Comparison of ENCODE assay signal across 8 cellular contexts in genomic region chr14:75259510-75259855, GRCh38.
A peak's percentile ranks its signal among the peaks of the same experiment; 100 is the strongest.
DNase-seq lines count a peak whose midpoint lies in the region; ATAC-seq and TF ChIP-seq lines count a peak whose summit lies in the region.

No MANE protein-coding gene starts in this region.

- H3K27ac Mint-ChIP-seq in activated naive CD4-positive, alpha-beta T cell treated with anti-CD3 and anti-CD28 coated beads, Interleukin-2, amount 50 U/mL, for 24 hours: peak overlapping the region; percentile 97
- peak overlapping the region; percentile 100 for H3K27ac Mint-ChIP-seq in nephron progenitor cell

- no peaks in the 10 kb centered on the region for H3K27me3 Mint-ChIP-seq in activated naive CD4-positive, alpha-beta T cell treated with anti-CD3 and anti-CD28 coated beads, Interleukin-2, amount 50 U/mL, for 24 hours
- peaks cover 11% of the 10 kb centered on the region for H3K27me3 Mint-ChIP-seq in nephron progenitor cell (ENCODE audit: low read depth, poor library complexity)

- H3K4me1 ChIP-seq in RWPE2 (ENCODE audit: insufficient read depth, poor library complexity, severe bottlenecking): peaks cover 56% of the 10 kb centered on the region

- no peaks in the 10 kb centered on the region for H3K27me3 ChIP-seq in RWPE2 (ENCODE audit: insufficient read depth, poor library complexity, severe bottlenecking)

- H3K36me3 ChIP-seq in RWPE2 (ENCODE audit: low read depth): no peaks in the 10 kb centered on the region

- H3K4me3 ChIP-seq in RWPE2 (ENCODE audit: severe bottlenecking) (peak overlapping the region; percentile 15), epithelial cell of esophagus (ENCODE audit: low read length) (peak overlapping the region; percentile 41)

- peak overlapping the region; percentile 85 for H3K4me3 Mint-ChIP-seq in activated naive CD4-positive, alpha-beta T cell treated with anti-CD3 and anti-CD28 coated beads, Interleukin-2, amount 50 U/mL, for 24 hours
- H3K4me3 Mint-ChIP-seq in nephron progenitor cell: peak overlapping the region; percentile 82

- DNase-seq in activated naive CD4-positive, alpha-beta T cell treated with Interleukin-2 at 50 U/mL for 16 hours: no peak
- DNase-seq in RWPE2 (ENCODE audit: low spot score): no peak
- DNase-seq in epithelial cell of esophagus (ENCODE audit: low read depth): no peak
- no peak for DNase-seq in nephron progenitor cell
- DNase-seq in KG1 (lab: John Stamatoyannopoulos, UW): no peak
- no peak for DNase-seq in islet precursor cell

- H3K36me3 Mint-ChIP-seq in activated naive CD4-positive, alpha-beta T cell treated with anti-CD3 and anti-CD28 coated beads, Interleukin-2, amount 50 U/mL, for 24 hours: no peaks in the 10 kb centered on the region
- no peaks in the 10 kb centered on the region for H3K36me3 Mint-ChIP-seq in nephron progenitor cell (ENCODE audit: low read depth)

- H3K9me3 Mint-ChIP-seq in activated naive CD4-positive, alpha-beta T cell treated with anti-CD3 and anti-CD28 coated beads, Interleukin-2, amount 50 U/mL, for 24 hours: no peaks in the 10 kb centered on the region
- no peaks in the 10 kb centered on the region for H3K9me3 Mint-ChIP-seq in nephron progenitor cell

- H3K9me3 ChIP-seq in RWPE2 (ENCODE audit: severe bottlenecking): no peaks in the 10 kb centered on the region

- TF ChIP-seq CTCF in RWPE2 (IDR thresholded peaks at IDR 0.05; ENCODE audit: poor library complexity, severe bottlenecking) (peak; percentile 43), epithelial cell of esophagus (IDR thresholded peaks at IDR 0.05; ENCODE audit: insufficient read depth, low read depth, low read length, missing control alignments) (no peak), nephron progenitor cell (IDR thresholded peaks at IDR 0.05) (no peak)

- ATAC-seq in RWPE2 (ENCODE audit: low read depth) (no peak), HG02678 (IDR thresholded peaks at IDR 0.05; ENCODE audit: unreplicated experiment) (no peak)

- peaks cover 36% of the 10 kb centered on the region for H3K4me1 Mint-ChIP-seq in activated naive CD4-positive, alpha-beta T cell treated with anti-CD3 and anti-CD28 coated beads, Interleukin-2, amount 50 U/mL, for 24 hours
- H3K4me1 Mint-ChIP-seq in nephron progenitor cell: peaks cover 44% of the 10 kb centered on the region

- peak overlapping the region; percentile 96 for H3K27ac ChIP-seq in RWPE2 (ENCODE audit: poor library complexity, severe bottlenecking)
